In genomic region chr10:7082967-7083366, GRCh38 we compare ENCODE assay signal across 16 cellular contexts.
DNase-seq lines count a peak whose midpoint lies in the region; ATAC-seq and TF ChIP-seq lines count a peak whose summit lies in the region.
"Had no signal": no experiment of that assay in that cellular context is flagged by ENCODE, and none has a peak within 500 bp of the region (broad histone marks: within the 10 kb centered on the region; RNA-seq: fewer than 3 reads in every experiment).

No MANE protein-coding gene starts in this region.

- H3K9ac ChIP-seq in BLaER1 = no peak overlapping the region
- H3K9ac ChIP-seq: GM23248 had no signal

- CTCF ChIA-PET in Caco-2 (lab: Charles Lee) = no interaction called here

- in situ Hi-C loops in KBM-7 (cut with MboI; ENCODE audit: low pct_unique_long_range_greater_than_20kb, low sequenced_read_pairs) = no loop called here

- H3K4me2 ChIP-seq in BLaER1 = peak overlapping the region; percentile 16; the same call in 1 of the 2 replicates
- H3K4me2 ChIP-seq: PC-9 had no signal

- no peak overlapping the region for H3K4me3 ChIP-seq in BLaER1
- no peak overlapping the region for H3K4me3 ChIP-seq in RWPE2 (ENCODE audit: severe bottlenecking)
- H3K4me3 ChIP-seq in fibroblast of the aortic adventitia (ENCODE audit: low read depth, low read length) = no peak overlapping the region
- H3K4me3 ChIP-seq in mesodermal cell (ENCODE audit: extremely low read depth, insufficient read depth, low read length, poor library complexity, severe bottlenecking) = no peak overlapping the region
- no peak overlapping the region for H3K4me3 ChIP-seq in Caco-2 (ENCODE audit: low read depth, low read length)
- H3K4me3 ChIP-seq: GM23248, PC-9 had no signal

- WGBS in mesodermal cell (ENCODE audit: insufficient coverage in 2 of 2), 2 experiments = 27 to 28% methylated on average over 2 to 3 of the region's 4 CpGs

- no peaks in the 10 kb centered on the region for H4K20me1 ChIP-seq in BLaER1

- intact Hi-C loops in Caco-2 (cut with micrococcal nuclease; ENCODE audit: unreplicated experiment) = no loop called here

- H3K27ac ChIP-seq in BLaER1 = peak overlapping the region; percentile 67; the same call in 1 of the 2 replicates
- H3K27ac ChIP-seq in RWPE2 (ENCODE audit: poor library complexity, severe bottlenecking) = no peak overlapping the region
- H3K27ac ChIP-seq in mesodermal cell (ENCODE audit: low read depth, low read length, severe bottlenecking) = peak overlapping the region; percentile 43
- H3K27ac ChIP-seq: GM23248, PC-9, RWPE1 had no signal

- POLR2A ChIA-PET in Caco-2 (lab: Charles Lee) = no interaction called here

- H3K36me3 ChIP-seq in BLaER1 (peaks cover 9% of the 10 kb centered on the region; the same call in 1 of the 2 replicates), RWPE2 (ENCODE audit: low read depth) (no peaks in the 10 kb centered on the region), mesodermal cell (ENCODE audit: control insufficient read depth, insufficient read depth, low read length) (no peaks in the 10 kb centered on the region), Caco-2 (ENCODE audit: control insufficient read depth, insufficient read depth, low read length) (no peaks in the 10 kb centered on the region)

- no peaks in the 10 kb centered on the region for H3K36me3 Mint-ChIP-seq in Caco-2 (ENCODE audit: insufficient read depth, unreplicated experiment)

- DNase-seq in RWPE2 (ENCODE audit: low spot score) (no peak), fibroblast of the aortic adventitia (ENCODE audit: low read depth) (peak; percentile 4), Caco-2 (no peak), KBM-7 (no peak)
- DNase-seq: CD8-positive, alpha-beta memory T cell; GM23248; NCI-H187; NCI-H2107; NCI-H510A; NCI-H82; PC-9 had no signal

- no peak overlapping the region for H3K4me3 Mint-ChIP-seq in Caco-2 (ENCODE audit: unreplicated experiment)
- H3K4me3 Mint-ChIP-seq: CD8-positive, alpha-beta memory T cell had no signal

- 0 out of 3 replicates have a peak, but pooled peaks have one; percentile 17 for ATAC-seq in RWPE2 (ENCODE audit: low read depth)
- no peak for ATAC-seq in GM21786 (IDR thresholded peaks at IDR 0.05; ENCODE audit: unreplicated experiment)
- ATAC-seq in GM19023 (IDR thresholded peaks at IDR 0.05; ENCODE audit: unreplicated experiment) = no peak

- no TSS peak for BruUV-seq in Caco-2 (replicated peaks; lab: Mats Ljungman, UMichigan)

- no peaks in the 10 kb centered on the region for H3K9me3 Mint-ChIP-seq in Caco-2 (ENCODE audit: unreplicated experiment)
- H3K9me3 Mint-ChIP-seq: CD8-positive, alpha-beta memory T cell had no signal

- peaks cover 16% of the 10 kb centered on the region; the same call in 1 of the 2 replicates for H3K9me3 ChIP-seq in BLaER1
- H3K9me3 ChIP-seq in RWPE2 (ENCODE audit: severe bottlenecking) = no peaks in the 10 kb centered on the region
- H3K9me3 ChIP-seq in mesodermal cell (ENCODE audit: control insufficient read depth, low read length) = no peaks in the 10 kb centered on the region
- H3K9me3 ChIP-seq in Caco-2 = no peaks in the 10 kb centered on the region

- TF ChIP-seq CTCF in RWPE2 (IDR thresholded peaks at IDR 0.05; ENCODE audit: poor library complexity, severe bottlenecking) = no peak
- no peak for TF ChIP-seq CTCF in fibroblast of the aortic adventitia (IDR thresholded peaks at IDR 0.05; ENCODE audit: insufficient read depth, low read length)
- no peak for TF ChIP-seq CTCF in Caco-2 (IDR thresholded peaks at IDR 0.05; ENCODE audit: insufficient read depth in 1 of 2, low read depth in 1 of 2, low read length in 1 of 2, severe bottlenecking in 1 of 2, unreplicated experiment in 1 of 2)

- H3K4me1 ChIP-seq in BLaER1 (peaks cover 54% of the 10 kb centered on the region), RWPE2 (ENCODE audit: insufficient read depth, poor library complexity, severe bottlenecking) (no peaks in the 10 kb centered on the region), mesodermal cell (ENCODE audit: control insufficient read depth, insufficient read depth, low read length, poor library complexity, severe bottlenecking) (peaks cover 28% of the 10 kb centered on the region), Caco-2 (no peaks in the 10 kb centered on the region)

- peaks cover 7% of the 10 kb centered on the region for H3K27me3 Mint-ChIP-seq in Caco-2 (ENCODE audit: insufficient read depth, unreplicated experiment)

- no peaks in the 10 kb centered on the region for H3K27me3 ChIP-seq in BLaER1
- H3K27me3 ChIP-seq in RWPE2 (ENCODE audit: insufficient read depth, poor library complexity, severe bottlenecking) = peaks cover 24% of the 10 kb centered on the region
- H3K27me3 ChIP-seq in Caco-2 (replicated peaks; ENCODE audit: control insufficient read depth, insufficient read depth, low read length) = no peaks in the 10 kb centered on the region

- no peak overlapping the region for H3K27ac Mint-ChIP-seq in Caco-2 (ENCODE audit: unreplicated experiment)
- H3K27ac Mint-ChIP-seq: CD8-positive, alpha-beta memory T cell had no signal

- H3K4me1 Mint-ChIP-seq in Caco-2 (ENCODE audit: low read depth, unreplicated experiment) = no peaks in the 10 kb centered on the region
- H3K4me1 Mint-ChIP-seq: CD8-positive, alpha-beta memory T cell had no signal
